In the genomic region with DNA sequence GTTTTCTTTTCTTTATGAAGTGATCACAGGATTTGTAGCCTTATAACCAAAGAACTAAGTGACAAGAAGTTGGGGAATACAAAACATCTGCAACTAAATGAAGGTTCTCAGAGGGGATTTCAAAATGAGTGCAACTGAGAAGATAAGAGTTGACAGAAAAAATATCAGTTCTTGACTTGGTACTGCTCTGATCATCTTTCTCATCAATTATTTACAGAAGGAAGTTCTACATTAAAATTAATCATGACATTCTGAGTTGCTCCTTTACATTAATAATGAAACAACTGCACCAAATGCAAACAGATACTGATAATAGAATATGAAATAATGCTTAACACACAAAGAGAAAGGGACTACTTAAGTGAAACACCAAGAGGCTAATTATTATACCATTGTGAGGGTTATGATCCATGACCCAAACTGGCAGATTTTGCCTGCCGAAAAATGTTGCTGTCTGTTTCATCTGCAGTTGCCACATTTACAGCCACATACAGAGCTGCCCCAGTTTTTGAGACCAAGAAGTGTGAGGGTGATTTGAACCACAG, we compare ENCODE assay signal across 32 cellular contexts.
DNase-seq lines count a peak whose midpoint lies in the region; ATAC-seq and TF ChIP-seq lines count a peak whose summit lies in the region.
"Had no signal": no experiment of that assay in that cellular context is flagged by ENCODE, and none has a peak within 500 bp of the region (broad histone marks: within the 10 kb centered on the region; RNA-seq: fewer than 3 reads in every experiment).

No MANE protein-coding gene starts in this region.

- H3K4me2 ChIP-seq in OCI-LY3 (ENCODE audit: low read length), result peak overlapping the region; percentile 53
- H3K4me2 ChIP-seq: KMS-11, PC-9 had no signal

- DNase-seq in activated CD8-positive, alpha-beta memory T cell treated with anti-CD3 and anti-CD28 coated beads, Interleukin-2, amount 10 ng/mL, durations not matched to agents 7 days and 5 days, result no peak
- DNase-seq in GDM1 (lab: John Stamatoyannopoulos, UW), result no peak
- DNase-seq in stimulated activated CD4-positive, alpha-beta T cell treated with anti-CD3 and anti-CD28 coated beads, Interleukin-4, amount 100 ng/mL, for 24 hours, result no peak
- DNase-seq in omental fat pad (ENCODE audit: low spot score), result no peak
- DNase-seq: activated CD4-positive, alpha-beta T cell treated with anti-CD3 and anti-CD28 coated beads for 36 hours; activated CD8-positive, alpha-beta T cell treated with anti-CD3 and anti-CD28 coated beads, Interleukin-2, amount 10 ng/mL, durations not matched to agents 7 days and 5 days; activated effector memory CD4-positive, alpha-beta T cell treated with anti-CD3 and anti-CD28 coated beads, Interleukin-2, amount 50 U/mL, for 16 hours; activated naive CD8-positive, alpha-beta T cell treated with anti-CD3 and anti-CD28 coated beads, Interleukin-2, amount 10 ng/mL, durations not matched to agents 7 days and 5 days; activated T-cell treated with anti-CD3 and anti-CD28 coated beads for 4 hours; Calu3; endodermal cell; foreskin fibroblast; H7; heart left ventricle; lower lobe of right lung; natural killer cell; NCI-H146; NCI-H2107; NCI-H446 treated with DMSO at 0.1 percent for 48 hours; occipital lobe; PC-9; tibial artery had no signal

- no peaks in the 10 kb centered on the region for H3K27me3 Mint-ChIP-seq in activated CD8-positive, alpha-beta memory T cell treated with anti-CD3 and anti-CD28 coated beads, Interleukin-2, amount 10 ng/mL, durations not matched to agents 7 days and 5 days
- H3K27me3 Mint-ChIP-seq: activated CD4-positive, alpha-beta T cell treated with anti-CD3 and anti-CD28 coated beads for 36 hours; activated naive CD8-positive, alpha-beta T cell treated with anti-CD3 and anti-CD28 coated beads, Interleukin-2, amount 10 ng/mL, durations not matched to agents 7 days and 5 days; stimulated activated naive CD8-positive, alpha-beta T cell treated with anti-CD3 and anti-CD28 coated beads, Interleukin-15, Interleukin-2, amounts not matched to agents 100 ng/mL and 50 ng/mL, for 24 hours had no signal

- no peaks in the 10 kb centered on the region for H3K36me3 Mint-ChIP-seq in activated CD8-positive, alpha-beta memory T cell treated with anti-CD3 and anti-CD28 coated beads, Interleukin-2, amount 10 ng/mL, durations not matched to agents 7 days and 5 days
- H3K36me3 Mint-ChIP-seq: activated naive CD8-positive, alpha-beta T cell treated with anti-CD3 and anti-CD28 coated beads, Interleukin-2, amount 10 ng/mL, durations not matched to agents 7 days and 5 days; natural killer cell had no signal

- H3K4me1 ChIP-seq in OCI-LY3 (ENCODE audit: low read length), result peaks cover 58% of the 10 kb centered on the region
- H3K4me1 ChIP-seq: heart left ventricle, lower lobe of right lung, tibial artery had no signal

- H3K79me2 ChIP-seq in OCI-LY3 (ENCODE audit: low read length), result no peaks in the 10 kb centered on the region

- no peak for TF ChIP-seq CTCF in OCI-LY3 (IDR thresholded peaks at IDR 0.05; ENCODE audit: low read depth, low read length)
- TF ChIP-seq CTCF in omental fat pad (IDR thresholded peaks at IDR 0.05), result no peak

- H3K27ac ChIP-seq in OCI-LY3 (ENCODE audit: low read length), result peak overlapping the region; percentile 56
- H3K27ac ChIP-seq: C4-2B, coronary artery, heart left ventricle, KMS-11, lower lobe of right lung, PC-9, tibial artery had no signal

- H3K27me3 ChIP-seq in OCI-LY3 (ENCODE audit: low read depth, low read length), result no peaks in the 10 kb centered on the region
- H3K27me3 ChIP-seq: heart left ventricle, tibial artery had no signal

- H3K4me3 Mint-ChIP-seq in activated CD8-positive, alpha-beta memory T cell treated with anti-CD3 and anti-CD28 coated beads, Interleukin-2, amount 10 ng/mL, durations not matched to agents 7 days and 5 days, result no peak overlapping the region
- H3K4me3 Mint-ChIP-seq: activated CD4-positive, alpha-beta T cell treated with anti-CD3 and anti-CD28 coated beads for 36 hours; activated CD8-positive, alpha-beta T cell treated with anti-CD3 and anti-CD28 coated beads, Interleukin-2, amount 10 ng/mL, durations not matched to agents 7 days and 5 days; activated naive CD8-positive, alpha-beta T cell treated with anti-CD3 and anti-CD28 coated beads, Interleukin-2, amount 10 ng/mL, durations not matched to agents 7 days and 5 days; endodermal cell; natural killer cell; stimulated activated naive CD8-positive, alpha-beta T cell treated with anti-CD3 and anti-CD28 coated beads, Interleukin-15, Interleukin-2, amounts not matched to agents 100 ng/mL and 50 ng/mL, for 24 hours had no signal

- no peak overlapping the region for H2AFZ ChIP-seq in OCI-LY3 (ENCODE audit: low read depth, low read length)
- H2AFZ ChIP-seq: PC-9 had no signal

- no peaks in the 10 kb centered on the region for H3K4me1 Mint-ChIP-seq in activated CD8-positive, alpha-beta memory T cell treated with anti-CD3 and anti-CD28 coated beads, Interleukin-2, amount 10 ng/mL, durations not matched to agents 7 days and 5 days
- H3K4me1 Mint-ChIP-seq: activated CD4-positive, alpha-beta T cell treated with anti-CD3 and anti-CD28 coated beads for 36 hours; activated naive CD8-positive, alpha-beta T cell treated with anti-CD3 and anti-CD28 coated beads, Interleukin-2, amount 10 ng/mL, durations not matched to agents 7 days and 5 days; natural killer cell had no signal

- no peak overlapping the region for H3K27ac Mint-ChIP-seq in activated CD8-positive, alpha-beta memory T cell treated with anti-CD3 and anti-CD28 coated beads, Interleukin-2, amount 10 ng/mL, durations not matched to agents 7 days and 5 days
- H3K27ac Mint-ChIP-seq: activated CD4-positive, alpha-beta T cell treated with anti-CD3 and anti-CD28 coated beads for 36 hours; activated CD8-positive, alpha-beta T cell treated with anti-CD3 and anti-CD28 coated beads, Interleukin-2, amount 10 ng/mL, durations not matched to agents 7 days and 5 days; activated naive CD8-positive, alpha-beta T cell treated with anti-CD3 and anti-CD28 coated beads, Interleukin-2, amount 10 ng/mL, durations not matched to agents 7 days and 5 days; endodermal cell; natural killer cell; stimulated activated naive CD8-positive, alpha-beta T cell treated with anti-CD3 and anti-CD28 coated beads, Interleukin-15, Interleukin-2, amounts not matched to agents 100 ng/mL and 50 ng/mL, for 24 hours had no signal

- H3K4me3 ChIP-seq in OCI-LY3 (ENCODE audit: low read length), result peak overlapping the region; percentile 10; the same call in 1 of the 2 replicates
- H3K4me3 ChIP-seq: coronary artery, heart left ventricle, lower lobe of right lung, PC-9, tibial artery had no signal

- H3K9ac ChIP-seq in OCI-LY3 (ENCODE audit: low read length), result peak overlapping the region; percentile 22; the same call in 1 of the 2 replicates
- H3K9ac ChIP-seq: KMS-11 had no signal

- no peaks in the 10 kb centered on the region for H4K20me1 ChIP-seq in OCI-LY3 (ENCODE audit: insufficient read depth, low read length)

- peaks cover 16% of the 10 kb centered on the region for H3K9me3 Mint-ChIP-seq in activated CD8-positive, alpha-beta memory T cell treated with anti-CD3 and anti-CD28 coated beads, Interleukin-2, amount 10 ng/mL, durations not matched to agents 7 days and 5 days (ENCODE audit: low read depth)
- H3K9me3 Mint-ChIP-seq: activated naive CD8-positive, alpha-beta T cell treated with anti-CD3 and anti-CD28 coated beads, Interleukin-2, amount 10 ng/mL, durations not matched to agents 7 days and 5 days; endodermal cell; stimulated activated naive CD8-positive, alpha-beta T cell treated with anti-CD3 and anti-CD28 coated beads, Interleukin-15, Interleukin-2, amounts not matched to agents 100 ng/mL and 50 ng/mL, for 24 hours had no signal

- CTCF ChIA-PET in activated CD8-positive, alpha-beta memory T cell treated with anti-CD3 and anti-CD28 coated beads, Interleukin-2, amount 10 ng/mL, durations not matched to agents 7 days and 5 days (lab: Charles Lee), result no interaction called here

- no peaks in the 10 kb centered on the region for H3K36me3 ChIP-seq in OCI-LY3 (replicated peaks; ENCODE audit: low read depth, low read length)
- H3K36me3 ChIP-seq: heart left ventricle, lower lobe of right lung, tibial artery had no signal

- no peaks in the 10 kb centered on the region for H3K9me3 ChIP-seq in OCI-LY3 (ENCODE audit: insufficient read depth, low read length)
- H3K9me3 ChIP-seq: heart left ventricle, lower lobe of right lung, tibial artery had no signal

- ATAC-seq in GM18909 (IDR thresholded peaks at IDR 0.05; ENCODE audit: poor library complexity, unreplicated experiment), result peak; percentile 52
- ATAC-seq in GM21737 (IDR thresholded peaks at IDR 0.05; ENCODE audit: unreplicated experiment), result peak; percentile 45
- peak; percentile 67 for ATAC-seq in HG03196 (IDR thresholded peaks at IDR 0.05; ENCODE audit: unreplicated experiment)
- ATAC-seq in activated CD8-positive, alpha-beta memory T cell treated with anti-CD3 and anti-CD28 coated beads, Interleukin-2, amount 10 ng/mL, durations not matched to agents 7 days and 5 days, result no peak
- ATAC-seq in omental fat pad (ENCODE audit: low FRiP score), result no peak
- ATAC-seq: activated CD4-positive, alpha-beta T cell treated with anti-CD3 and anti-CD28 coated beads for 36 hours; activated CD8-positive, alpha-beta T cell treated with anti-CD3 and anti-CD28 coated beads, Interleukin-2, amount 10 ng/mL, durations not matched to agents 7 days and 5 days; esophagus mucosa; heart left ventricle; lower lobe of right lung; natural killer cell; Right ventricle myocardium inferior had no signal

Comparison
In these comparisons a context has a peak if more than half of its experiments do, and no peak if none do; other contexts are left out.
1. ATAC-seq: peak in GM18909 (single experiment), GM21737 (single experiment) and HG03196 (single experiment); none in activated CD8-positive, alpha-beta memory T cell treated with anti-CD3 and anti-CD28 coated beads, Interleukin-2, amount 10 ng/mL, durations not matched to agents 7 days and 5 days (single experiment) and omental fat pad (single experiment).